Comparison of ENCODE assay signal across 21 cellular contexts in the genomic region with DNA sequence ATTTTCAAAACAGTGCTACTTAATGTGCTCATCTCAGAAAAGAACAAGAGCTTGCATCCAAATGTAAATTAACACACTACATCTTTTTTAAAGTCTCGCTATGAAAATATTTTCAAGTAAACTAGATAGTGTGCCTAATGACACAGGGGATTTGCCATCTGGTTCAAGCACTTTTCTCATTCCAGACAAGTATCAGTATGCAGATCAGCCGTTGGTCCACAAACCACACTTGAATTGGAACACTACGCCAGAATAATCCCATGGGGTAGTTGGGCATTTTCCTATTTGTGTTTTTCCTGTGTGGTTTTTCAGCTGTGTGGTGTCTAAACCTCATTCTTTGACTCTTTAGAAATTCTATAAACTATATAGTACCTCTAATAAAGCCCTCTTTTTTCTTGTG.
DNase-seq lines count a peak whose midpoint lies in the region; ATAC-seq lines count a peak whose summit lies in the region.
"Had no signal": no experiment of that assay in that cellular context is flagged by ENCODE, and none has a peak within 500 bp of the region (broad histone marks: within the 10 kb centered on the region; RNA-seq: fewer than 3 reads in every experiment).

No MANE protein-coding gene starts in this region.

- peak; percentile 16 to 56 for DNase-seq in NCI-H524 (lab: John Stamatoyannopoulos, UW)
- no peak for DNase-seq in NCI-H524 treated with DMSO at 0.1 percent for 48 hours (lab: John Stamatoyannopoulos, UW)
- DNase-seq in NCI-H526 (lab: John Stamatoyannopoulos, UW), result peak; percentile 19 to 63
- peak; percentile 51 for DNase-seq in astrocyte of the hippocampus (ENCODE audit: low read depth, low spot score)
- no peak for DNase-seq in D341Med (ENCODE audit: low spot score)
- no peak for DNase-seq in AG08395 (ENCODE audit: low spot score)
- DNase-seq: Caco-2; CD4-positive, CD25-positive, alpha-beta regulatory T cell; EL; H9; HFFc6; Karpas-422; MG63; NCI-H1048; NCI-H1417 treated with DMSO at 0.1 percent for 48 hours; NCI-H187; NCI-H446; NCI-H748 treated with DMSO at 0.1 percent for 48 hours; SHP77 treated with DMSO at 0.1 percent for 48 hours had no signal

- ATAC-seq in GM18907 (IDR thresholded peaks at IDR 0.05; ENCODE audit: unreplicated experiment), result no peak
- ATAC-seq: SK-N-SH treated with all-trans-retinoic acid at 6 μM for 48 hours had no signal

Comparison
In these comparisons a context has a peak if more than half of its experiments do, and no peak if none do; other contexts are left out.
1. DNase-seq: peak in NCI-H524 (2 of 2), NCI-H526 (2 of 2) and astrocyte of the hippocampus (single experiment); none in NCI-H524 treated with DMSO at 0.1 percent for 48 hours (single experiment), D341Med (single experiment) and AG08395 (single experiment).